In the genomic region with DNA sequence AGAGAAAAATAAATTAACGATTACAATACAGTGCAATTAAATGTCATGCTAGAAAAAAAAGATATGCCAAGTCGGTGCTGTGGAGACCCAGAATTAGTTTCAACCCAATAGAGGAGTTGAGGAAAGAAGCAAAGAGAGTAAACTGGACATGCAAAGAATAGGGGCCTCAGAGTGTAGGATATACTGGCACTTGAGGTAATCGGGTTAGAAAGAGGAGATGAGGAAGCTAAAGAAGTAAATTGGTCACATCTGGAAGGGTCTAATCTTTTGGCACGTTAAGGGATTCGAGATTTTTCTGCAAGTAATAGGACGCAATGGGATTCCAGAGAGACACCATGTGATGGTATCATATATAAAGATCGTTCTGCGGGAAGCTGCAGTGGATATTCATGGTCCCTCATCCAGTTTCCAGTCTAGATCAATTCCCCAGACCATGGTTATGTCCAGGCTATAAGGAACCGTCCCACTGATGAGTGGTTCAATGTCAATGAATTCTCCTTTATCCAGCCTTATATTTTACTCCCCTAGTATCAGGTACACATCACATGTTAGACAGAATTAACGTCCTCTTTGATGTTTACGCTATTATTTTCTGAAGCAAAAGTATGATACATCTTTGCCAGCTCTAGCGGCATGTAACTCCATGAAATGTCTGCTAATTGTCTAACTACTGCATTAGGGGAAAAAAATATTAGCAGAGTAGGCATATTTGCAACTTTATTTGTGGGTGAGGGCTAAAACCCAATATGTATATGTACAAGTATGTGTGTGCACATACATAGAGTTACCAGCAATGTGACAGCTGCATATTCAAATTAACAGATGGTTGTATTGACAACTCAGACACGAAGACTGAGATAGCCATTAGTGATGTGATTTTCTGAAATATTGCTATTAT, we compare ENCODE assay signal across 8 cellular contexts. TPM values are rescaled to one million over a fixed set of nuclear protein-coding genes. Genes with fewer than 3 reads are reported as not detected.
A peak's percentile ranks its signal among the peaks of the same experiment; 100 is the strongest.
DNase-seq lines count a peak whose midpoint lies in the region; ATAC-seq and TF ChIP-seq lines count a peak whose summit lies in the region.

No MANE protein-coding gene starts in this region.

- WGBS in endodermal cell (ENCODE audit: insufficient coverage in 1 of 2, insufficient read length in 1 of 2), 2 experiments, result 90 to 98% methylated on average over 11 to 13 of the region's 13 CpGs

- no peaks in the 10 kb centered on the region for H3K9me2 ChIP-seq in PC-3 (replicated peaks; ENCODE audit: low read length)

- H3K27ac Mint-ChIP-seq in endodermal cell, result peak overlapping the region; percentile 98
- peak overlapping the region; percentile 98 to 100 (median 99) for H3K27ac Mint-ChIP-seq in naive thymus-derived CD8-positive, alpha-beta T cell

- peak overlapping the region; percentile 78 for H3K4me3 Mint-ChIP-seq in endodermal cell
- H3K4me3 Mint-ChIP-seq in naive thymus-derived CD8-positive, alpha-beta T cell, result peak overlapping the region; percentile 87 to 99 (median 97)

- no peaks in the 10 kb centered on the region for H3K79me2 ChIP-seq in PC-3 (ENCODE audit: low read length)

- H3K36me3 Mint-ChIP-seq in endodermal cell (ENCODE audit: low read depth), result no peaks in the 10 kb centered on the region
- peaks cover 0 to 6% (median 0%) of the 10 kb centered on the region in 3 donors for H3K36me3 Mint-ChIP-seq in naive thymus-derived CD8-positive, alpha-beta T cell

- DNase-seq in A673 (ENCODE audit: low spot score), result no peak
- DNase-seq in PC-3, result no peak
- DNase-seq in endodermal cell, result no peak
- DNase-seq in naive thymus-derived CD8-positive, alpha-beta T cell, result no peak
- no peak for DNase-seq in cerebellum (ENCODE audit: low spot score)
- no peak for DNase-seq in stimulated activated CD4-positive, alpha-beta T cell treated with anti-CD3 and anti-CD28 coated beads, Interleukin-4, amount 100 ng/mL, for 1 hour

- BruUV-seq in A673 (replicated peaks; lab: Mats Ljungman, UMichigan) (no TSS peak), PC-3 (replicated peaks; lab: Mats Ljungman, UMichigan) (no TSS peak)

- CTCF ChIA-PET in A673 (lab: Charles Lee), result no interaction called here
- CTCF ChIA-PET in PC-3 (lab: Charles Lee), result interaction anchor here (0.6 kb wide), 1 partner anchor 40 kb away, joined by 3 read pairs; no protein-coding TSS in a partner anchor

- H3K4me3 ChIP-seq in A673 (ENCODE audit: low read depth, low read length, poor library complexity, severe bottlenecking), result peak overlapping the region; percentile 70
- H3K4me3 ChIP-seq in PC-3 (ENCODE audit: low read length), result peak overlapping the region; percentile 98
- H3K4me3 ChIP-seq in endodermal cell (ENCODE audit: low read length), result peak overlapping the region; percentile 92

- no peaks in the 10 kb centered on the region for H4K20me1 ChIP-seq in PC-3 (ENCODE audit: low read length)

- H3K9me3 ChIP-seq in A673 (ENCODE audit: low read depth, low read length, poor library complexity, severe bottlenecking) (no peaks in the 10 kb centered on the region), PC-3 (ENCODE audit: low read length) (no peaks in the 10 kb centered on the region), endodermal cell (ENCODE audit: control insufficient read depth, low read length) (no peaks in the 10 kb centered on the region)

- H3K9ac ChIP-seq in PC-3 (ENCODE audit: low read length) (peak overlapping the region; percentile 84), endodermal cell (ENCODE audit: extremely low read depth, low read length, poor library complexity, severe bottlenecking) (peak overlapping the region; percentile 85)

- H2AFZ ChIP-seq in PC-3 (ENCODE audit: low read length), result peak overlapping the region; percentile 100

- no peaks in the 10 kb centered on the region for H3K36me3 ChIP-seq in A673 (ENCODE audit: insufficient read depth, low read length, poor library complexity, severe bottlenecking)
- no peaks in the 10 kb centered on the region for H3K36me3 ChIP-seq in PC-3 (ENCODE audit: low read depth, low read length)
- no peaks in the 10 kb centered on the region for H3K36me3 ChIP-seq in endodermal cell (ENCODE audit: control insufficient read depth, insufficient read depth, low read length)

- H3K27me3 ChIP-seq in A673 (replicated peaks; ENCODE audit: insufficient read depth, low read depth, low read length, poor library complexity) (no peaks in the 10 kb centered on the region), PC-3 (ENCODE audit: low read length) (no peaks in the 10 kb centered on the region), endodermal cell (ENCODE audit: control insufficient read depth, insufficient read depth, low read length, poor library complexity, severe bottlenecking) (no peaks in the 10 kb centered on the region)

- H3K4me1 ChIP-seq in A673 (ENCODE audit: insufficient read depth, low read length, poor library complexity, severe bottlenecking) (peaks cover 3% of the 10 kb centered on the region), PC-3 (ENCODE audit: insufficient read depth, low read length) (peaks cover 10% of the 10 kb centered on the region; the same call in 1 of the 2 replicates), endodermal cell (ENCODE audit: control insufficient read depth, insufficient read depth, low read length) (no peaks in the 10 kb centered on the region)

- H3K4me1 Mint-ChIP-seq in endodermal cell, result peaks cover 17% of the 10 kb centered on the region
- H3K4me1 Mint-ChIP-seq in naive thymus-derived CD8-positive, alpha-beta T cell, result peaks cover 14 to 43% (median 37%) of the 10 kb centered on the region in 4 donors

- ATAC-seq in GM19324 (IDR thresholded peaks at IDR 0.05; ENCODE audit: low FRiP score, unreplicated experiment) (peak; percentile 5), PC-3 (peak; percentile 5), HG03108 (IDR thresholded peaks at IDR 0.05; ENCODE audit: unreplicated experiment) (no peak)
- no peak for ATAC-seq in naive thymus-derived CD8-positive, alpha-beta T cell

- TF ChIP-seq CTCF in A673 (conservative IDR thresholded peaks at IDR 0.05; ENCODE audit: low read depth, low read length) (no peak), PC-3 (conservative IDR thresholded peaks at IDR 0.05; ENCODE audit: low read depth, low read length) (no peak), endodermal cell (conservative IDR thresholded peaks at IDR 0.05) (no peak)

- POLR2A ChIA-PET in A673 (lab: Charles Lee; ENCODE audit: low non-redundant PET) (no interaction called here), PC-3 (lab: Charles Lee; ENCODE audit: unreplicated experiment) (interaction anchor here (0.7 kb wide), 2 partner anchors 424 to 1063 kb away, joined by 3 read pairs; no protein-coding TSS in a partner anchor)
- POLR2A ChIA-PET in naive thymus-derived CD8-positive, alpha-beta T cell (lab: Charles Lee), result interaction anchor here (0.7 to 1.3 kb wide), 4 partner anchors 13 to 1137 kb away, joined by 3 read pairs; partner anchors contain the start of genes HSF2 and SERINC1

- no peaks in the 10 kb centered on the region for H3K27me3 Mint-ChIP-seq in endodermal cell (ENCODE audit: insufficient read depth)
- H3K27me3 Mint-ChIP-seq in naive thymus-derived CD8-positive, alpha-beta T cell, result peaks cover 0 to 6% (median 0%) of the 10 kb centered on the region in 5 donors

- H3K4me2 ChIP-seq in PC-3 (ENCODE audit: low read length), result peak overlapping the region; percentile 100

- H3K27ac ChIP-seq in A673 (ENCODE audit: low read depth, low read length, poor library complexity, severe bottlenecking), result peak overlapping the region; percentile 88
- H3K27ac ChIP-seq in PC-3 (ENCODE audit: low read length), result 0 out of 2 replicates have a peak overlapping the region, but pooled peaks have one; percentile 44
- H3K27ac ChIP-seq in endodermal cell (ENCODE audit: low read depth, low read length), result no peak overlapping the region

- no peaks in the 10 kb centered on the region for H3K9me3 Mint-ChIP-seq in endodermal cell
- no peaks in the 10 kb centered on the region for H3K9me3 Mint-ChIP-seq in naive thymus-derived CD8-positive, alpha-beta T cell

- intact Hi-C loops in A673 (cut with micrococcal nuclease; ENCODE audit: unreplicated experiment) (no loop called here), PC-3 (cut with micrococcal nuclease) (no loop called here)

- no peaks in the 10 kb centered on the region for H3F3A ChIP-seq in PC-3 (ENCODE audit: low read length, unreplicated experiment)

RNA-seq across cellular contexts. Expression of gene TBC1D32, which starts 1.1 kb away (rescaled TPM):
- total RNA-seq in A673 (2021) (10.4 and 12.7 TPM in 2 replicates), PC-3 (2014; rRNA removed) (2.7 and 5.4 TPM in 2 replicates), endodermal cell (10 to 100 TPM; 16.5 to 21.4 TPM), cerebellum (44.4 TPM)
- polyA plus RNA-seq in endodermal cell (2013, experiment 1 of 2), result 10.9 TPM
- polyA plus RNA-seq in endodermal cell (2013, experiment 2 of 2), result 11.9 TPM
- 10 to 100 TPM; 14.2 to 15.0 TPM for total RNA-seq in naive thymus-derived CD8-positive, alpha-beta T cell
- 1 to 10 TPM; 2.1 to 3.8 (median 2.4) TPM for polyA plus RNA-seq in naive thymus-derived CD8-positive, alpha-beta T cell

Comparison
In these comparisons a context has a peak if more than half of its experiments do, and no peak if none do; other contexts are left out.
1. ATAC-seq: peak in GM19324 (single experiment) and PC-3 (single experiment); none in naive thymus-derived CD8-positive, alpha-beta T cell (0 of 2) and HG03108 (single experiment).
2. Peak in every context shown above with its lines, with median percentiles within 50 percentile points of each other: H3K4me3 ChIP-seq.